In genomic region chr13:102838273-102838672, GRCh38 we compare ENCODE assay signal across 21 cellular contexts. TPM values are rescaled to one million over a fixed set of nuclear protein-coding genes. Genes with fewer than 3 reads are reported as not detected.
DNase-seq lines count a peak whose midpoint lies in the region; ATAC-seq, FAIRE-seq and TF ChIP-seq lines count a peak whose summit lies in the region.
"Had no signal": no experiment of that assay in that cellular context is flagged by ENCODE, and none has a peak within 500 bp of the region (broad histone marks: within the 10 kb centered on the region; RNA-seq: fewer than 3 reads in every experiment).

No MANE protein-coding gene starts in this region.

- no peak overlapping the region for H2BK5ac ChIP-seq in IMR-90 (ENCODE audit: low read depth, low read length, poor library complexity, severe bottlenecking)

- no peak overlapping the region for H3K4me2 ChIP-seq in IMR-90 (ENCODE audit: low read depth, low read length)
- H3K4me2 ChIP-seq: A549 had no signal

- CTCF ChIA-PET in IMR-90 (lab: Yijun Ruan, JAX): interaction anchor here (0.6 kb wide), 1 partner anchor 242 kb away, joined by 3 read pairs; no protein-coding TSS in a partner anchor
- CTCF ChIA-PET in CD4-positive, alpha-beta T cell (lab: Charles Lee): no interaction called here

- H2BK20ac ChIP-seq in IMR-90 (ENCODE audit: low read depth, low read length): no peak overlapping the region

- no peak overlapping the region for H3K18ac ChIP-seq in IMR-90 (ENCODE audit: low read depth, low read length)

- BruUV-seq in IMR-90 (replicated peaks; lab: Mats Ljungman, UMichigan): no TSS peak

- no peak for ATAC-seq in IMR-90 (ENCODE audit: low read depth)
- peak; percentile 66 for ATAC-seq in left colon
- no peak for ATAC-seq in GM21737 (IDR thresholded peaks at IDR 0.05; ENCODE audit: unreplicated experiment)
- ATAC-seq in CD4-positive, alpha-beta T cell (ENCODE audit: poor library complexity): no peak
- ATAC-seq in HG03139 (IDR thresholded peaks at IDR 0.05; ENCODE audit: unreplicated experiment): no peak
- ATAC-seq: A549; CD8-positive, alpha-beta T cell; GM12878 had no signal

- H3K4me3 ChIP-seq in IMR-90 (ENCODE audit: insufficient read depth, low read depth, low read length): no peak overlapping the region
- H3K4me3 ChIP-seq: A549, GM12878 had no signal

- H2BK15ac ChIP-seq in IMR-90 (ENCODE audit: low read depth, low read length): no peak overlapping the region

- no peak overlapping the region for H2AK5ac ChIP-seq in IMR-90 (ENCODE audit: low read depth, low read length)

- no peak for TF ChIP-seq CTCF in D721Med (IDR thresholded peaks at IDR 0.05; ENCODE audit: insufficient read depth, missing control alignments)
- TF ChIP-seq CTCF in IMR-90 (conservative IDR thresholded peaks at IDR 0.05; ENCODE audit: low read depth, low read length): no peak
- no peak for TF ChIP-seq CTCF in VCaP (conservative IDR thresholded peaks at IDR 0.05)
- no peak for TF ChIP-seq CTCF in CD4-positive, alpha-beta T cell (IDR thresholded peaks at IDR 0.05)

- no peak overlapping the region for H3K9ac ChIP-seq in IMR-90 (ENCODE audit: low read depth, low read length)

- no peak overlapping the region for H3K14ac ChIP-seq in IMR-90 (replicated peaks; ENCODE audit: low read depth, low read length)

- no peak overlapping the region for H3K4me3 Mint-ChIP-seq in CD4-positive, alpha-beta T cell
- no peak overlapping the region for H3K4me3 Mint-ChIP-seq in activated T-cell treated with anti-CD3 and anti-CD28 coated beads, Interleukin-2, amount 50 U/mL, for 24 hours
- H3K4me3 Mint-ChIP-seq: CD8-positive, alpha-beta T cell had no signal

- POLR2A ChIA-PET in IMR-90 (lab: Charles Lee; ENCODE audit: unreplicated experiment): interaction anchor here (0.8 kb wide), 1 partner anchor 247 kb away, joined by 5 read pairs; no protein-coding TSS in a partner anchor
- POLR2A ChIA-PET in CD4-positive, alpha-beta T cell (lab: Charles Lee): interaction anchor here (1.0 kb wide), 1 partner anchor 247 kb away, joined by 3 read pairs; no protein-coding TSS in a partner anchor

- peaks cover 17% of the 10 kb centered on the region for H3K36me3 ChIP-seq in IMR-90 (ENCODE audit: control insufficient read depth, insufficient read depth, low read length)

- H3K79me1 ChIP-seq in IMR-90 (ENCODE audit: low read depth in 1 of 2, low read length in 2 of 2): no peaks in the 10 kb centered on the region; a peak in 1 of 4 replicates

- H3K4me1 ChIP-seq in IMR-90 (ENCODE audit: control insufficient read depth, insufficient read depth, low read length): 0 out of 2 replicates have a peak, but pooled peaks cover 2% of the 10 kb centered on the region
- H3K4me1 ChIP-seq: A549, Caco-2 had no signal

- no peak overlapping the region for H3K56ac ChIP-seq in IMR-90 (ENCODE audit: extremely low read depth, insufficient read depth, low read length)

- H3K9me3 ChIP-seq in IMR-90 (ENCODE audit: control insufficient read depth, insufficient read depth, low read length): no peaks in the 10 kb centered on the region
- H3K9me3 ChIP-seq in CD4-positive, alpha-beta T cell (ENCODE audit: control insufficient read depth, low read length): no peaks in the 10 kb centered on the region
- H3K9me3 ChIP-seq: A549, Caco-2 had no signal

- H2BK120ac ChIP-seq in IMR-90 (ENCODE audit: low read depth, low read length): no peak overlapping the region

- no peak overlapping the region for H3K27ac Mint-ChIP-seq in CD4-positive, alpha-beta T cell
- no peak overlapping the region for H3K27ac Mint-ChIP-seq in activated T-cell treated with anti-CD3 and anti-CD28 coated beads, Interleukin-2, amount 50 U/mL, for 24 hours
- H3K27ac Mint-ChIP-seq: CD8-positive, alpha-beta T cell had no signal

- H4K91ac ChIP-seq in IMR-90 (ENCODE audit: insufficient read depth, low read depth, low read length): no peak overlapping the region

- H2AK9ac ChIP-seq in IMR-90 (replicated peaks; ENCODE audit: low read depth, low read length, poor library complexity): no peak overlapping the region

- no peak overlapping the region for H3K23ac ChIP-seq in IMR-90 (ENCODE audit: low read depth, low read length)

- no peaks in the 10 kb centered on the region for H3K9me1 ChIP-seq in IMR-90 (ENCODE audit: insufficient read depth, low read length)

- in situ Hi-C loops in IMR-90 (cut with MboI; ENCODE audit: low sequenced_read_pairs): no loop called here

- H4K8ac ChIP-seq in IMR-90 (ENCODE audit: low read depth in 2 of 2, low read length in 2 of 2): no peak overlapping the region

- TF ChIP-seq RAD21 in IMR-90 (IDR thresholded peaks at IDR 0.05; ENCODE audit: low read length): no peak

- no peaks in the 10 kb centered on the region for H3K9me3 Mint-ChIP-seq in CD4-positive, alpha-beta T cell
- no peaks in the 10 kb centered on the region for H3K9me3 Mint-ChIP-seq in activated T-cell treated with anti-CD3 and anti-CD28 coated beads, Interleukin-2, amount 50 U/mL, for 24 hours
- H3K9me3 Mint-ChIP-seq: CD8-positive, alpha-beta T cell had no signal

- H3K27me3 Mint-ChIP-seq in CD4-positive, alpha-beta T cell: no peaks in the 10 kb centered on the region
- H3K27me3 Mint-ChIP-seq in activated T-cell treated with anti-CD3 and anti-CD28 coated beads, Interleukin-2, amount 50 U/mL, for 24 hours: no peaks in the 10 kb centered on the region

- peaks cover 5% of the 10 kb centered on the region for H3K36me3 Mint-ChIP-seq in CD4-positive, alpha-beta T cell (ENCODE audit: low read depth)
- peaks cover 45% of the 10 kb centered on the region for H3K36me3 Mint-ChIP-seq in activated T-cell treated with anti-CD3 and anti-CD28 coated beads, Interleukin-2, amount 50 U/mL, for 24 hours (ENCODE audit: low read depth)

- intact Hi-C loops in IMR-90 (cut with micrococcal nuclease) (no loop called here), left colon (cut with DNase I, micrococcal nuclease) (no loop called here)
- intact Hi-C loops in CD4-positive, alpha-beta T cell (cut with DNase I, micrococcal nuclease): no loop called here

- H4K20me1 ChIP-seq in IMR-90 (ENCODE audit: insufficient read depth, low read length): no peaks in the 10 kb centered on the region

- H3K27me3 ChIP-seq in IMR-90 (ENCODE audit: control insufficient read depth, insufficient read depth, low read length): no peaks in the 10 kb centered on the region
- no peaks in the 10 kb centered on the region for H3K27me3 ChIP-seq in CD4-positive, alpha-beta T cell (ENCODE audit: control insufficient read depth, insufficient read depth, low read length)

- DNase-seq in D721Med (ENCODE audit: insufficient read length, low spot score) (no peak), IMR-90 (peak; percentile 9), left colon (no peak)
- DNase-seq in CD4-positive, alpha-beta T cell: no peak
- DNase-seq in activated T-cell treated with anti-CD3 and anti-CD28 coated beads, Interleukin-2, amount 50 U/mL, for 24 hours: no peak
- DNase-seq: 8988T; C1 segment of cervical spinal cord; Caco-2; CD8-positive, alpha-beta T cell; DMS 273 treated with DMSO at 0.1 percent for 48 hours; DMS79; EL; GDM1; H7 had no signal

- H2AFZ ChIP-seq in IMR-90 (replicated peaks; ENCODE audit: low read length, poor library complexity): no peak overlapping the region

- FAIRE-seq in D721Med (lab: Jason Lieb, UNC): peak; percentile 73
- FAIRE-seq: A549, GM12878, GM19239, H1 had no signal

- no peak for TF ChIP-seq POLR2A in IMR-90 (IDR thresholded peaks at IDR 0.05; ENCODE audit: low read depth, low read length)

- no peaks in the 10 kb centered on the region for H3K4me1 Mint-ChIP-seq in CD4-positive, alpha-beta T cell (ENCODE audit: low read depth)
- H3K4me1 Mint-ChIP-seq in activated T-cell treated with anti-CD3 and anti-CD28 coated beads, Interleukin-2, amount 50 U/mL, for 24 hours (ENCODE audit: low read depth): no peaks in the 10 kb centered on the region

- H3K27ac ChIP-seq in IMR-90 (ENCODE audit: insufficient read depth, low read length) (no peak overlapping the region), VCaP (peak overlapping the region; percentile 14; the same call in 1 of the 2 replicates)
- no peak overlapping the region for H3K27ac ChIP-seq in CD4-positive, alpha-beta T cell (ENCODE audit: low read depth, low read length)
- H3K27ac ChIP-seq: A549 had no signal

- H4K5ac ChIP-seq in IMR-90 (ENCODE audit: low read depth, low read length): no peak overlapping the region

- no CpG with 5 or more reads among the region's 1 CpG for WGBS in IMR-90 (ENCODE audit: extremely low coverage in 2 of 2, insufficient read length in 1 of 2), 2 experiments

- dilution Hi-C loops in IMR-90 (cut with HindIII; ENCODE audit: low sequenced_read_pairs, unreplicated experiment): no loop called here

- H3K4ac ChIP-seq in IMR-90 (ENCODE audit: low read depth, low read length): no peak overlapping the region

TF ChIP-seq in IMR-90, 13 proteins besides CTCF, POLR2A, EP300 and RAD21 (continues in another document):
- no peak for TF ChIP-seq MXI1 (IDR thresholded peaks at IDR 0.05; ENCODE audit: borderline replicate concordance, low read depth, low read length)
- TF ChIP-seq CHD1 (IDR thresholded peaks at IDR 0.05; ENCODE audit: low read depth, low read length): no peak
- no peak for TF ChIP-seq ELK1 (IDR thresholded peaks at IDR 0.05; ENCODE audit: borderline replicate concordance, low read depth, low read length)

RNA-seq across cellular contexts. Expression of gene ERCC5, which starts 7.6 kb away (rescaled TPM):
- total RNA-seq in IMR-90 (2012; rRNA removed): 34.4 and 50.8 TPM in 2 replicates
- 24.8 and 29.7 TPM in 2 replicates for polyA plus RNA-seq in IMR-90 (2012; rRNA removed)
- 3.4 and 5.0 TPM in 2 replicates for polyA plus RNA-seq in IMR-90 (2012; cell fraction: cytosol; rRNA removed)
- 13.8 and 60.4 TPM in 2 replicates for polyA plus RNA-seq in IMR-90 (2012; cell fraction: nucleus; rRNA removed; ENCODE audit: low replicate concordance)
- total RNA-seq in left colon: 10 to 100 TPM; 54.1 to 66.1 TPM
- total RNA-seq in CD4-positive, alpha-beta T cell: 100 to 1,000 TPM; 129 to 136 TPM

RNA-seq across cellular contexts. Expression of gene BIVM, which starts 39.4 kb away (rescaled TPM):
- total RNA-seq in IMR-90 (2012; rRNA removed) (7.2 and 12.2 TPM in 2 replicates), left colon (10 to 100 TPM; 14.9 to 15.1 TPM)
- polyA plus RNA-seq in IMR-90 (2012; rRNA removed): 9.0 and 12.2 TPM in 2 replicates
- 2.5 and 2.7 TPM in 2 replicates for polyA plus RNA-seq in IMR-90 (2012; cell fraction: cytosol; rRNA removed)
- polyA plus RNA-seq in IMR-90 (2012; cell fraction: nucleus; rRNA removed; ENCODE audit: low replicate concordance): 3.9 and 24.5 TPM in 2 replicates
- total RNA-seq in CD4-positive, alpha-beta T cell: 1 to 10 TPM; 3.4 to 4.3 TPM

RNA-seq across cellular contexts. Expression of gene POGLUT2, which starts 39.5 kb away (rescaled TPM):
- total RNA-seq in IMR-90 (2012; rRNA removed): 10.6 and 15.0 TPM in 2 replicates
- polyA plus RNA-seq in IMR-90 (2012; rRNA removed): 12.1 and 14.3 TPM in 2 replicates
- 7.9 and 8.0 TPM in 2 replicates for polyA plus RNA-seq in IMR-90 (2012; cell fraction: cytosol; rRNA removed)
- 4.3 and 10.5 TPM in 2 replicates for polyA plus RNA-seq in IMR-90 (2012; cell fraction: nucleus; rRNA removed; ENCODE audit: low replicate concordance)
- total RNA-seq in left colon: 1 to 10 TPM in 1 of 2 donors, under 1 TPM in 1; 0.79 to 1.1 TPM
- not detected for total RNA-seq in CD4-positive, alpha-beta T cell
